Comparison of ENCODE assay signal across 27 cellular contexts in genomic region chr14:75909630-75910029, GRCh38.
DNase-seq lines count a peak whose midpoint lies in the region; ATAC-seq, FAIRE-seq and TF ChIP-seq lines count a peak whose summit lies in the region.
"Had no signal": no experiment of that assay in that cellular context is flagged by ENCODE, and none has a peak within 500 bp of the region (broad histone marks: within the 10 kb centered on the region; RNA-seq: fewer than 3 reads in every experiment).

No MANE protein-coding gene starts in this region.

- H3K14ac ChIP-seq in H1 (ENCODE audit: insufficient read length): no peak overlapping the region

- no peak overlapping the region for H2BK12ac ChIP-seq in H1 (ENCODE audit: low read depth, low read length)

- POLR2A ChIA-PET in SK-N-SH (lab: Yijun Ruan, JAX): no interaction called here
- POLR2A ChIA-PET in H1 (lab: Charles Lee; ENCODE audit: partially characterized antibody): no interaction called here

- H2BK5ac ChIP-seq in H1 (ENCODE audit: low read depth, low read length): no peak overlapping the region

- intact Hi-C loops in psoas muscle (cut with DNase I): loop anchor here (2.0 to 10.0 kb wide), 3 partner anchors 71 to 195 kb away; partner anchors contain the start of gene TGFB3 (in 1 of the 2)

- no peak overlapping the region for H2BK15ac ChIP-seq in H1 (ENCODE audit: low read length)

- H3K27ac ChIP-seq in SK-N-SH (ENCODE audit: low read depth in 2 of 2, low read length in 1 of 2) (0 out of 4 replicates have a peak overlapping the region, but pooled peaks of 1 of the 2 experiments have one; percentile 16), H1 (ENCODE audit: low read depth, low read length) (no peak overlapping the region), psoas muscle (peak overlapping the region; percentile 56)
- H3K27ac ChIP-seq: BLaER1 treated with 17β-estradiol and CSF1 and Interleukin-3, amounts not matched to agents 10 nM and 100 nM; SJSA1 had no signal

- no peak overlapping the region for H2AK5ac ChIP-seq in H1 (ENCODE audit: low read depth, low read length)

- TF ChIP-seq POLR2A in H1 (IDR thresholded peaks at IDR 0.05; ENCODE audit: control extremely low read depth in 1 of 2, low read depth in 2 of 2, low read length in 2 of 2): no peak

- FAIRE-seq in H1 (lab: Jason Lieb, UNC): no peak
- FAIRE-seq: A204.1, GM12892, GM19239, RCC 7860 had no signal

- H3K4me1 ChIP-seq in SK-N-SH (ENCODE audit: control insufficient read depth in 1 of 2, insufficient read depth in 2 of 2, low read depth in 1 of 2, low read length in 1 of 2) (peaks cover 9 to 17% of the 10 kb centered on the region in 2 experiments; a peak in 3 of 4 replicates), H1 (replicated peaks in 1 of 4; ENCODE audit: control insufficient read depth in 3 of 4, insufficient read depth in 4 of 4, low read length in 3 of 4) (peaks cover 0 to 4% (median 1%) of the 10 kb centered on the region in 4 experiments; a peak in 1 of 7 replicates), psoas muscle (peaks cover 41% of the 10 kb centered on the region)
- H3K4me1 ChIP-seq: HAP-1, SJSA1 had no signal

- no peak overlapping the region for H4K5ac ChIP-seq in H1 (ENCODE audit: insufficient read length, low read depth, low read length)

- H2BK20ac ChIP-seq in H1 (ENCODE audit: low read length): no peak overlapping the region

- CTCF ChIA-PET in SK-N-SH (lab: Yijun Ruan, JAX) (interaction anchor here (1.1 to 14.8 kb wide), 4 partner anchors 13 to 200 kb away, joined by 3 to 550 read pairs (median 47); partner anchors contain the start of genes IFT43 and TGFB3), H1 (lab: Charles Lee; ENCODE audit: partially characterized antibody) (interaction anchor here (1.2 to 10.5 kb wide), 4 partner anchors 10 to 67 kb away, joined by 3 to 261 read pairs (median 20); partner anchors contain the start of genes IFT43 and TGFB3)

- H3K9me3 ChIP-seq in SK-N-SH (no peaks in the 10 kb centered on the region), H1 (ENCODE audit: insufficient read depth in 2 of 2, low read depth in 1 of 2, low read length in 1 of 2) (no peaks in the 10 kb centered on the region), psoas muscle (no peaks in the 10 kb centered on the region)
- H3K9me3 ChIP-seq: BLaER1 treated with 17β-estradiol and CSF1 and Interleukin-3, amounts not matched to agents 10 nM and 100 nM; HAP-1; MG63; SJSA1 had no signal

- H3K18ac ChIP-seq in H1 (ENCODE audit: extremely low read depth, low read length): no peak overlapping the region

- DNase-seq in SK-N-SH (no peak), NCI-H2196 (lab: John Stamatoyannopoulos, UW; ENCODE audit: unreplicated experiment) (peak; percentile 34), H1 (ENCODE audit: low read depth in 1 of 2, low spot score in 2 of 2) (no peak), psoas muscle (no peak), SIG-M5 (lab: John Stamatoyannopoulos, UW) (no peak)
- DNase-seq in activated naive CD4-positive, alpha-beta T cell (lab: John Stamatoyannopoulos, UW): no peak
- DNase-seq: CD4-positive, alpha-beta T cell; DMS79 treated with DMSO at 0.1 percent for 48 hours; GF-D8; HFFc6; KBM-7; MG63; NCI-H2029; NCI-H345; NCI-H510A treated with DMSO at 0.1 percent for 48 hours; T-helper 1 cell had no signal

- TF ChIP-seq EP300 in SK-N-SH (IDR thresholded peaks at IDR 0.05; ENCODE audit: borderline replicate concordance in 1 of 2, low read depth in 1 of 2, low read length in 1 of 2) (no peak), H1 (IDR thresholded peaks at IDR 0.05; ENCODE audit: borderline replicate concordance in 1 of 2, low read depth in 2 of 2, low read length in 2 of 2) (no peak)

- H3K23ac ChIP-seq in H1 (ENCODE audit: insufficient read length): no peak overlapping the region

- H3K79me2 ChIP-seq in SK-N-SH (ENCODE audit: insufficient read depth): no peaks in the 10 kb centered on the region
- no peaks in the 10 kb centered on the region for H3K79me2 ChIP-seq in H1 (ENCODE audit: control insufficient read depth in 1 of 2, insufficient read depth in 2 of 2, low read length in 2 of 2)

- no peak for TF ChIP-seq CTCF in SK-N-SH (IDR thresholded peaks at IDR 0.05)
- TF ChIP-seq CTCF in H1 (IDR thresholded peaks at IDR 0.05; ENCODE audit: control extremely low read depth in 1 of 3, insufficient read depth in 1 of 3, low read depth in 1 of 3, low read length in 3 of 3): no peak
- peak; percentile 7 for TF ChIP-seq CTCF in psoas muscle (IDR thresholded peaks at IDR 0.05)

- H3K79me1 ChIP-seq in H1 (ENCODE audit: low read depth, low read length): no peaks in the 10 kb centered on the region

- no peak overlapping the region for H4K91ac ChIP-seq in H1 (replicated peaks; ENCODE audit: insufficient read length, low read length)

- H3K23me2 ChIP-seq in H1 (ENCODE audit: low read depth, low read length): no peaks in the 10 kb centered on the region; the same call in 1 of the 2 replicates

- H2AFZ ChIP-seq in SK-N-SH (ENCODE audit: low read depth): no peak overlapping the region
- H2AFZ ChIP-seq in H1 (ENCODE audit: low read length): no peak overlapping the region
- H2AFZ ChIP-seq: GM23338 had no signal

- H4K8ac ChIP-seq in H1 (ENCODE audit: extremely low read depth, insufficient read depth, low read length): no peak overlapping the region

- no peak overlapping the region for H3K4me2 ChIP-seq in SK-N-SH
- no peak overlapping the region for H3K4me2 ChIP-seq in H1 (ENCODE audit: insufficient read depth in 1 of 2, low read depth in 2 of 2, low read length in 2 of 2)
- H3K4me2 ChIP-seq: BLaER1 treated with 17β-estradiol and CSF1 and Interleukin-3, amounts not matched to agents 10 nM and 100 nM; GM23338 had no signal

- no peaks in the 10 kb centered on the region for H3K9me2 ChIP-seq in SK-N-SH

- H3K36me3 ChIP-seq in SK-N-SH (replicated peaks in 1 of 2; ENCODE audit: control insufficient read depth in 1 of 2, insufficient read depth in 2 of 2, low read length in 1 of 2) (peaks cover 0 to 4% of the 10 kb centered on the region in 2 experiments), H1 (ENCODE audit: control insufficient read depth in 2 of 4, insufficient read depth in 4 of 4, low read length in 3 of 4) (no peaks in the 10 kb centered on the region; a peak in 1 of 8 replicates), psoas muscle (ENCODE audit: insufficient read depth in 1 of 2, low read depth in 1 of 2) (no peaks in the 10 kb centered on the region)
- H3K36me3 ChIP-seq: HAP-1, MG63, SJSA1 had no signal

- no peak overlapping the region for H3K56ac ChIP-seq in H1 (replicated peaks; ENCODE audit: insufficient read length, low read depth, low read length)

- H3K4ac ChIP-seq in H1 (replicated peaks; ENCODE audit: insufficient read length, low read depth, low read length): no peak overlapping the region

- WGBS in SK-N-SH (ENCODE audit: low lambda C conversion rate): 93% methylated on average over 3 of the region's 3 CpGs
- WGBS in H1 (ENCODE audit: extremely low coverage in 1 of 2, insufficient coverage in 1 of 2, insufficient read length in 1 of 2, insufficient replicate concordance in 2 of 2, low coverage in 1 of 2, low lambda C conversion rate in 2 of 2, missing lambda C conversion rate in 1 of 2), 2 experiments: 93% methylated on average over 3 of the region's 3 CpGs; no CpG with 5 or more reads in 1 of the 2 experiments
- 51 to 67% (median 52%) methylated on average over 3 of the region's 3 CpGs for WGBS in psoas muscle, 3 donors

- peak; percentile 21; the same call in 2 of the 3 replicates for ATAC-seq in SK-N-SH treated with all-trans-retinoic acid at 6 μM for 48 hours
- ATAC-seq in psoas muscle: peak; percentile 37 to 66 (median 50)
- no peak for ATAC-seq in GM19351 (IDR thresholded peaks at IDR 0.05; ENCODE audit: unreplicated experiment)
- ATAC-seq: GM23338, Right ventricle myocardium inferior had no signal

- H3K9ac ChIP-seq in SK-N-SH (no peak overlapping the region), H1 (replicated peaks in 1 of 4; ENCODE audit: extremely low read depth in 1 of 4, low read depth in 3 of 4, low read length in 3 of 4) (no peak overlapping the region)
- H3K9ac ChIP-seq: BLaER1 treated with 17β-estradiol and CSF1 and Interleukin-3, amounts not matched to agents 10 nM and 100 nM had no signal

- TF ChIP-seq RAD21 in SK-N-SH (IDR thresholded peaks at IDR 0.05; ENCODE audit: low read length) (no peak), H1 (IDR thresholded peaks at IDR 0.05 in 1 of 2, conservative IDR thresholded peaks at IDR 0.05 in 1 of 2; ENCODE audit: low read depth in 2 of 2, low read length in 2 of 2) (no peak)

- H3K4me3 ChIP-seq in SK-N-SH (ENCODE audit: low read depth in 2 of 2, low read length in 1 of 2) (no peak overlapping the region), H1 (ENCODE audit: extremely low read depth in 1 of 4, insufficient read depth in 2 of 4, low read depth in 3 of 4, low read length in 4 of 4) (no peak overlapping the region), psoas muscle (no peak overlapping the region)
- H3K4me3 ChIP-seq: BLaER1 treated with 17β-estradiol and CSF1 and Interleukin-3, amounts not matched to agents 10 nM and 100 nM; GM23338; HAP-1; MG63; SJSA1 had no signal

- peaks cover 4% of the 10 kb centered on the region for H3F3A ChIP-seq in SK-N-SH (replicated peaks; ENCODE audit: insufficient read depth)

- H4K20me1 ChIP-seq in SK-N-SH (ENCODE audit: insufficient read depth): no peaks in the 10 kb centered on the region
- no peaks in the 10 kb centered on the region for H4K20me1 ChIP-seq in H1 (replicated peaks in 1 of 2; ENCODE audit: control insufficient read depth in 1 of 2, insufficient read depth in 2 of 2, low read length in 2 of 2)

- H2BK120ac ChIP-seq in H1 (replicated peaks; ENCODE audit: low read depth, low read length): no peak overlapping the region

- H3K27me3 ChIP-seq in SK-N-SH (ENCODE audit: insufficient read depth) (no peaks in the 10 kb centered on the region), H1 (replicated peaks in 1 of 4; ENCODE audit: control insufficient read depth in 3 of 4, extremely low read depth in 1 of 4, insufficient read depth in 3 of 4, low read length in 3 of 4) (no peaks in the 10 kb centered on the region), psoas muscle (ENCODE audit: insufficient read depth in 3 of 3, low read length in 2 of 3) (no peaks in the 10 kb centered on the region)
- H3K27me3 ChIP-seq: BLaER1 treated with 17β-estradiol and CSF1 and Interleukin-3, amounts not matched to agents 10 nM and 100 nM; MG63; SJSA1 had no signal

TF ChIP-seq in SK-N-SH treated with all-trans-retinoic acid at 6 μM for 48 hours, 23 proteins besides CTCF, POLR2A, EP300 and RAD21 (continues in another document):
- TF ChIP-seq ZNF565 (CRISPR knock-in tag; conservative IDR thresholded peaks at IDR 0.05; ENCODE audit: low read depth): no peak

TF ChIP-seq in SK-N-SH, 30 proteins besides CTCF, POLR2A, EP300 and RAD21 (continues in another document):
- TF ChIP-seq POLR2AphosphoS5 (IDR thresholded peaks at IDR 0.05; ENCODE audit: low read depth, low read length): no peak
- no peak for TF ChIP-seq SMC3 (IDR thresholded peaks at IDR 0.05; ENCODE audit: low read depth, low read length)
- TF ChIP-seq MXI1 (IDR thresholded peaks at IDR 0.05; ENCODE audit: low read depth, low read length): no peak
- TF ChIP-seq FOXM1 (IDR thresholded peaks at IDR 0.05; ENCODE audit: low read depth): no peak

TF ChIP-seq in H1, 55 proteins besides CTCF, POLR2A, EP300 and RAD21:
- TF ChIP-seq YY1 (IDR thresholded peaks at IDR 0.05; ENCODE audit: low read depth, low read length) (0 out of 2 replicates have a peak, but pooled peaks have one; percentile 14), CREB1 (IDR thresholded peaks at IDR 0.05) (no peak), SP1 (IDR thresholded peaks at IDR 0.05; ENCODE audit: low read depth, low read length) (no peak)
